Comparison of ENCODE assay signal across 8 cellular contexts in the genomic region with DNA sequence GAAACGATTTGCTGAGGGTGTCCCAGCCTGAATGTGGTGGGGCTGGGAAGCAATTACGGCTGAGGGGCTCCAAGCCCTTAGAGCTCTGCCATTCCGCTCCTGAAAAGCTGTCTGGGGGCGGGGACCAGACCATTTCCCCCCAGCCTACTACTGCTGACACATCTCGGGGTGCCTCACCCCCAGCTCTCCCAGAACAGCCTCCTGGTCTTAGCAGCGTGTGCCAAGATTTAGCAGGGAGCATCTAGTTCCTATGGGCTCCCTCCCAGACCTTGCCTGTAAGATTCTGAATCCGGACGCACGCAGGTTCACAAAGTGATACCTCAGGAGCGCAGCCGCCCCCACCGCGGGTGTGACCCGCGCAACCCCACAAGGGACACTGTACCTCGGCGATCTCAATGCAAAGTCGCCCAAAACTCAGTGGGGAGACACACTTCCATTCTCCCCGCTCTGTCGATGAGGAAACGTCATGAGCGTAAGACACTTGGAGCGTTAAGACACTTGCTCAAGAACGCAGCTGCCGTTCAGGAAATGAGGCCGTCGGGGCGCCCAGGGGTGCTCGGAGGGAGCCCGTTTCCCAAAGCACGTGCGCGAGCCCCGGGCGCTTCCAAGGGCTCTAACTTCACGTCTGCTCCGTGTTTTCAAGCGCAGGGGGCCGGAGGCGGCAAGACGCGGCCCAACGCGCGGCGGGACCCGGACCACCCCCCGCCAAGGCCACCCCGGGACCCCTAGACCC. TPM values are rescaled to one million over a fixed set of nuclear protein-coding genes. Genes with fewer than 3 reads are reported as not detected.
DNase-seq lines count a peak whose midpoint lies in the region; ATAC-seq and TF ChIP-seq lines count a peak whose summit lies in the region.

No MANE protein-coding gene starts in this region.

- peak; percentile 17 to 26 for DNase-seq in SHP77 (lab: John Stamatoyannopoulos, UW)
- DNase-seq in SHP77 treated with DMSO at 0.1 percent for 48 hours (lab: John Stamatoyannopoulos, UW), result no peak
- peak; percentile 41 for DNase-seq in activated gamma-delta T cell (lab: John Stamatoyannopoulos, UW)
- DNase-seq in trophoblast cell, result peak in 1 of 2 donors; percentile 27
- no peak for DNase-seq in NCI-H1092 treated with DMSO at 0.1 percent for 48 hours (lab: John Stamatoyannopoulos, UW)

- H3K27ac ChIP-seq in OCI-LY3 (ENCODE audit: low read length) (peak overlapping the region; percentile 72), gastroesophageal sphincter (peak overlapping the region; percentile 34 to 92 (median 86)), trophoblast cell (ENCODE audit: low read depth, low read length) (no peak overlapping the region)

- peak overlapping the region; percentile 79 for H4K8ac ChIP-seq in trophoblast cell (ENCODE audit: low read depth, low read length)

- peak overlapping the region; percentile 100 for H3K4me3 ChIP-seq in OCI-LY3 (ENCODE audit: low read length)
- H3K4me3 ChIP-seq in gastroesophageal sphincter, result peak overlapping the region; percentile 88 to 94
- H3K4me3 ChIP-seq in trophoblast cell (ENCODE audit: low read depth, low read length), result peak overlapping the region; percentile 97

- H3K4me2 ChIP-seq in OCI-LY3 (ENCODE audit: low read length) (peak overlapping the region; percentile 93), trophoblast cell (ENCODE audit: low read length) (peak overlapping the region; percentile 76)

- peak overlapping the region; percentile 56 for H4K12ac ChIP-seq in trophoblast cell (ENCODE audit: low read depth, low read length)

- TF ChIP-seq EP300 in gastroesophageal sphincter (IDR thresholded peaks at IDR 0.05), result no peak

- TF ChIP-seq POLR2A in gastroesophageal sphincter (IDR thresholded peaks at IDR 0.05), result no peak

- H3K4me1 ChIP-seq in OCI-LY3 (ENCODE audit: low read length), result peaks cover 10% of the 10 kb centered on the region
- H3K4me1 ChIP-seq in gastroesophageal sphincter, result peaks cover 0 to 23% (median 0%) of the 10 kb centered on the region in 3 donors
- H3K4me1 ChIP-seq in trophoblast cell (ENCODE audit: control insufficient read depth in 1 of 2, insufficient read depth in 2 of 2, low read length in 2 of 2), result peaks cover 9 to 11% of the 10 kb centered on the region in 2 experiments

- peak overlapping the region; percentile 79 for H3K14ac ChIP-seq in trophoblast cell (ENCODE audit: low read length)

- peak overlapping the region; percentile 63 for H3K4ac ChIP-seq in trophoblast cell (ENCODE audit: low read depth, low read length)

- H3K79me2 ChIP-seq in OCI-LY3 (ENCODE audit: low read length) (peaks cover 53% of the 10 kb centered on the region), trophoblast cell (ENCODE audit: control insufficient read depth, insufficient read depth, low read length, poor library complexity) (peaks cover 14% of the 10 kb centered on the region)

- peak overlapping the region; percentile 77; the same call in 1 of the 2 replicates for H2AFZ ChIP-seq in OCI-LY3 (ENCODE audit: low read depth, low read length)
- peak overlapping the region; percentile 78 for H2AFZ ChIP-seq in trophoblast cell (ENCODE audit: insufficient read depth, low read length, poor library complexity)

- H2BK12ac ChIP-seq in trophoblast cell (ENCODE audit: low read length), result no peak overlapping the region

- H3K9ac ChIP-seq in OCI-LY3 (ENCODE audit: low read length) (peak overlapping the region; percentile 99), trophoblast cell (ENCODE audit: low read length) (peak overlapping the region; percentile 81)

- ATAC-seq in HG02943 (IDR thresholded peaks at IDR 0.05; ENCODE audit: low read depth, unreplicated experiment) (peak; percentile 44), gastroesophageal sphincter (peak; percentile 51)

- H2BK5ac ChIP-seq in trophoblast cell (ENCODE audit: low read depth, low read length, poor library complexity), result no peak overlapping the region

- H2AK5ac ChIP-seq in trophoblast cell (ENCODE audit: low read length), result peak overlapping the region; percentile 46

- H3K79me1 ChIP-seq in trophoblast cell (ENCODE audit: low read length), result peaks cover 11% of the 10 kb centered on the region

- no peak overlapping the region for H3K23ac ChIP-seq in trophoblast cell (ENCODE audit: low read length)

- no peaks in the 10 kb centered on the region for H3K27me3 ChIP-seq in OCI-LY3 (ENCODE audit: low read depth, low read length)
- H3K27me3 ChIP-seq in gastroesophageal sphincter, result no peaks in the 10 kb centered on the region
- no peaks in the 10 kb centered on the region for H3K27me3 ChIP-seq in trophoblast cell (ENCODE audit: insufficient read depth, low read length)

- H4K20me1 ChIP-seq in OCI-LY3 (ENCODE audit: insufficient read depth, low read length), result peaks cover 3% of the 10 kb centered on the region; the same call in 1 of the 2 replicates

- peak overlapping the region; percentile 80 for H4K91ac ChIP-seq in trophoblast cell (ENCODE audit: low read depth, low read length)

- 8 to 17% methylated on average over 2 of the region's 49 CpGs for WGBS in gastroesophageal sphincter (ENCODE audit: low coverage in 1 of 2), 2 donors
- no CpG with 5 or more reads among the region's 49 CpGs for WGBS in trophoblast cell (ENCODE audit: extremely low coverage, insufficient coverage, insufficient read length)

- H3K36me3 ChIP-seq in OCI-LY3 (replicated peaks; ENCODE audit: low read depth, low read length), result peaks cover 28% of the 10 kb centered on the region
- peaks cover 0 to 25% of the 10 kb centered on the region in 2 donors for H3K36me3 ChIP-seq in gastroesophageal sphincter
- H3K36me3 ChIP-seq in trophoblast cell (ENCODE audit: control insufficient read depth in 1 of 2, insufficient read depth in 2 of 2, low read length in 2 of 2), result peaks cover 21 to 22% of the 10 kb centered on the region in 2 experiments

- H2BK120ac ChIP-seq in trophoblast cell (ENCODE audit: insufficient read depth, low read length, poor library complexity), result no peak overlapping the region

- no peak for TF ChIP-seq CTCF in OCI-LY3 (IDR thresholded peaks at IDR 0.05; ENCODE audit: low read depth, low read length)
- no peak for TF ChIP-seq CTCF in gastroesophageal sphincter (IDR thresholded peaks at IDR 0.05)

- peak overlapping the region; percentile 33 for H3K18ac ChIP-seq in trophoblast cell (ENCODE audit: low read length)

- H3K9me3 ChIP-seq in OCI-LY3 (ENCODE audit: insufficient read depth, low read length) (no peaks in the 10 kb centered on the region), gastroesophageal sphincter (no peaks in the 10 kb centered on the region), trophoblast cell (ENCODE audit: insufficient read depth, low read depth, low read length) (peaks cover 6% of the 10 kb centered on the region)

RNA-seq across cellular contexts. Expression of gene GEMIN4, which starts 0.6 kb away (rescaled TPM):
- total RNA-seq in gastroesophageal sphincter, result 10 to 100 TPM; 13.9 to 21.6 (median 17.9) TPM
- polyA plus RNA-seq in trophoblast cell (2013), result 16.2 and 17.2 TPM in 2 replicates

RNA-seq across cellular contexts. Expression of gene TLCD3A, which starts 19.0 kb away (rescaled TPM):
- total RNA-seq in gastroesophageal sphincter, result 10 to 100 TPM in 1 of 4 donors, 1 to 10 TPM in 3; 2.8 to 13.6 (median 7.1) TPM
- polyA plus RNA-seq in trophoblast cell (2013), result 26.9 and 27.7 TPM in 2 replicates

RNA-seq across cellular contexts. Expression of gene GLOD4, which starts 30.6 kb away (rescaled TPM):
- 100 to 1,000 TPM in 2 of 4 donors, 10 to 100 TPM in 2; 52.5 to 119 (median 99.3) TPM for total RNA-seq in gastroesophageal sphincter
- 35.3 and 36.5 TPM in 2 replicates for polyA plus RNA-seq in trophoblast cell (2013)

RNA-seq across cellular contexts. Expression of gene MRM3, which starts 30.7 kb away (rescaled TPM):
- 10 to 100 TPM; 20.5 to 33.9 (median 27.8) TPM for total RNA-seq in gastroesophageal sphincter
- 9.8 and 11.1 TPM in 2 replicates for polyA plus RNA-seq in trophoblast cell (2013)

RNA-seq across cellular contexts. Expression of gene VPS53, which starts 36.8 kb away (rescaled TPM):
- total RNA-seq in gastroesophageal sphincter, result 10 to 100 TPM; 13.1 to 39.8 (median 30.4) TPM
- polyA plus RNA-seq in trophoblast cell (2013), result 18.8 and 19.3 TPM in 2 replicates

Comparison
In these comparisons a context has a peak if more than half of its experiments do, and no peak if none do; other contexts are left out.
1. DNase-seq: peak in SHP77 (2 of 2) and activated gamma-delta T cell (single experiment); none in SHP77 treated with DMSO at 0.1 percent for 48 hours (single experiment) and NCI-H1092 treated with DMSO at 0.1 percent for 48 hours (single experiment).
2. Peak in every context shown above with its lines, with median percentiles within 50 percentile points of each other: H3K4me3 ChIP-seq.